ENCODE assay signal across 12 cellular contexts in the genomic region with DNA sequence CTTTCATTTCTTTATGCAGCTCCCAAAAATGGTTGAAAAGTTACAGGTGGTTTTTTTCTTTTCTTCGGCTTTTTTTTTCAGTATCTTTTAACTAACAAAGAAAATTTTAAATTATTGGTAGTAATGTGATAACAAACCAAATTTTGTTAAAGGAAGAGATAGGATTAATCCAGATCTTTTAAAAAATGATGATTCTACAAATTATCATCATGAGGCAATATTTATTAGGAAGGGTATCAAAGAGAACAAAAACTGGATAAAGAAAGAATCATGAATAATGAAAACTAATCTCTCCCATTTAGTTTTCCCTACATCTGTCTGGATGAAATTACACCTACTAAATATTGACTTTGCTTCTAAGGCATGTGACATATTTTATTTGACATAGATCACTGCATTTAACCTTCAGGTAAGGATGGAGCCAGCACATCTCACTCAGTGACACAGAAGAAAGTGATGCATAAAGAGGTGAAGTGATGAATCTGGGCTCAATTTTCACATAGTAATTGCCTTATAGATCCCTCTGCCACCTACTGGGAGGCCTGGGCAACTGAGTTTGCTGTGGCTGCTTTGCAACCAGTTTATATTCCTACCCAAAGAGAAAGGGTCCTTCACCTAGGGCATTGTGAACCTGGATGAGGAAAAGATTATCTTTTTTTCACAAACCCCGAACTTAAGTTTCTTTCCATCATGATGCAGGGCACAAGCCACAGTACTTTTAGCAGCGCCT.
DNase-seq lines count a peak whose midpoint lies in the region; ATAC-seq, FAIRE-seq and TF ChIP-seq lines count a peak whose summit lies in the region.
"Had no signal": no experiment of that assay in that cellular context is flagged by ENCODE, and none has a peak within 500 bp of the region (broad histone marks: within the 10 kb centered on the region; RNA-seq: fewer than 3 reads in every experiment).

No MANE protein-coding gene starts in this region.

- H3K27me3 ChIP-seq in MM.1S (replicated peaks; ENCODE audit: insufficient read depth, low read length) (no peaks in the 10 kb centered on the region), H1 (replicated peaks in 1 of 4; ENCODE audit: control insufficient read depth in 3 of 4, extremely low read depth in 1 of 4, insufficient read depth in 3 of 4, low read length in 3 of 4) (no peaks in the 10 kb centered on the region)

- DNase-seq in activated CD8-positive, alpha-beta T cell treated with anti-CD3 and anti-CD28 coated beads for 36 hours: peak; percentile 26
- DNase-seq in activated CD8-positive, alpha-beta T cell treated with anti-CD3 and anti-CD28 coated beads, Interleukin-2, amount 10 ng/mL, durations not matched to agents 7 days and 5 days: no peak
- DNase-seq in MM.1S (peak; percentile 16), H1 (ENCODE audit: low read depth in 1 of 2, low spot score in 2 of 2) (no peak), retinal pigment epithelial cell (ENCODE audit: low read depth) (no peak), EL (no peak)
- no peak for DNase-seq in activated T-helper 2 cell treated with anti-CD3 and anti-CD28 coated beads, Interferon-gamma antibody, Interleukin-2, Interleukin-4, amounts not matched to agents 10 μg/mL and 5 μg/mL and 100 μg/mL, durations not matched to agents 14 hours and 24 hours and 36 hours (ENCODE audit: low spot score)
- DNase-seq: amniotic stem cell, DMS79 treated with DMSO at 0.1 percent for 48 hours, immature natural killer cell, T-helper 9 cell had no signal

- intact Hi-C loops in activated CD8-positive, alpha-beta T cell treated with anti-CD3 and anti-CD28 coated beads for 36 hours (cut with micrococcal nuclease): no loop called here
- intact Hi-C loops in activated T-helper 2 cell treated with anti-CD3 and anti-CD28 coated beads, Interferon-gamma antibody, Interleukin-2, Interleukin-4, amounts not matched to agents 10 μg/mL and 5 μg/mL and 100 μg/mL, durations not matched to agents 14 hours and 24 hours and 36 hours (cut with micrococcal nuclease): loop anchor here (1.0 kb wide), 1 partner anchor 21 kb away; no protein-coding TSS in a partner anchor

- no peaks in the 10 kb centered on the region for H3K36me3 Mint-ChIP-seq in activated CD8-positive, alpha-beta T cell treated with anti-CD3 and anti-CD28 coated beads for 36 hours (ENCODE audit: low read depth)
- no peaks in the 10 kb centered on the region for H3K36me3 Mint-ChIP-seq in activated CD8-positive, alpha-beta T cell treated with anti-CD3 and anti-CD28 coated beads, Interleukin-2, amount 10 ng/mL, durations not matched to agents 7 days and 5 days (ENCODE audit: low read depth)
- H3K36me3 Mint-ChIP-seq in activated T-helper 2 cell treated with anti-CD3 and anti-CD28 coated beads, Interferon-gamma antibody, Interleukin-2, Interleukin-4, amounts not matched to agents 10 μg/mL and 5 μg/mL and 100 μg/mL, durations not matched to agents 14 hours and 24 hours and 36 hours (ENCODE audit: low read depth): no peaks in the 10 kb centered on the region
- H3K36me3 Mint-ChIP-seq: immature natural killer cell had no signal

- no peak for TF ChIP-seq CTCF in activated CD8-positive, alpha-beta T cell treated with anti-CD3 and anti-CD28 coated beads for 36 hours (IDR thresholded peaks at IDR 0.05)
- TF ChIP-seq CTCF in MM.1S (IDR thresholded peaks at IDR 0.05; ENCODE audit: low read length): peak; percentile 42
- peak in 2 of 3 experiments; percentile 27 to 53; a peak in 2 of 4 replicates for TF ChIP-seq CTCF in H1 (IDR thresholded peaks at IDR 0.05; ENCODE audit: control extremely low read depth in 1 of 3, insufficient read depth in 1 of 3, low read depth in 1 of 3, low read length in 3 of 3)
- TF ChIP-seq CTCF in retinal pigment epithelial cell (conservative IDR thresholded peaks at IDR 0.05; ENCODE audit: low read depth, low read length): peak; percentile 71

- no peak overlapping the region for H2BK12ac ChIP-seq in H1 (ENCODE audit: low read depth, low read length)

- H3K56ac ChIP-seq in H1 (replicated peaks; ENCODE audit: insufficient read length, low read depth, low read length): no peak overlapping the region

- H2BK15ac ChIP-seq in H1 (ENCODE audit: low read length): no peak overlapping the region

- no peak overlapping the region for H3K27ac ChIP-seq in MM.1S (ENCODE audit: low read length)
- no peak overlapping the region for H3K27ac ChIP-seq in H1 (ENCODE audit: low read depth, low read length)

- no peaks in the 10 kb centered on the region for H3K36me3 ChIP-seq in MM.1S (replicated peaks; ENCODE audit: insufficient read depth, low read length)
- H3K36me3 ChIP-seq in H1 (ENCODE audit: control insufficient read depth in 2 of 4, insufficient read depth in 4 of 4, low read length in 3 of 4): no peaks in the 10 kb centered on the region

- H2AFZ ChIP-seq in MM.1S (ENCODE audit: low read length) (no peak overlapping the region), H1 (ENCODE audit: low read length) (no peak overlapping the region)

- POLR2A ChIA-PET in activated CD8-positive, alpha-beta T cell treated with anti-CD3 and anti-CD28 coated beads for 36 hours (lab: Charles Lee): no interaction called here
- POLR2A ChIA-PET in activated CD8-positive, alpha-beta T cell treated with anti-CD3 and anti-CD28 coated beads, Interleukin-2, amount 10 ng/mL, durations not matched to agents 7 days and 5 days (lab: Charles Lee): no interaction called here
- POLR2A ChIA-PET in H1 (lab: Charles Lee; ENCODE audit: partially characterized antibody): no interaction called here

- H3F3A ChIP-seq in MM.1S (ENCODE audit: insufficient read depth, low read length): no peaks in the 10 kb centered on the region

- H3K18ac ChIP-seq in H1 (ENCODE audit: extremely low read depth, low read length): no peak overlapping the region

- no peak overlapping the region for H3K4me3 Mint-ChIP-seq in activated CD8-positive, alpha-beta T cell treated with anti-CD3 and anti-CD28 coated beads for 36 hours
- H3K4me3 Mint-ChIP-seq in activated CD8-positive, alpha-beta T cell treated with anti-CD3 and anti-CD28 coated beads, Interleukin-2, amount 10 ng/mL, durations not matched to agents 7 days and 5 days: no peak overlapping the region
- no peak overlapping the region for H3K4me3 Mint-ChIP-seq in activated T-helper 2 cell treated with anti-CD3 and anti-CD28 coated beads, Interferon-gamma antibody, Interleukin-2, Interleukin-4, amounts not matched to agents 10 μg/mL and 5 μg/mL and 100 μg/mL, durations not matched to agents 14 hours and 24 hours and 36 hours (ENCODE audit: low read depth)
- H3K4me3 Mint-ChIP-seq: immature natural killer cell had no signal

- no peak for TF ChIP-seq EP300 in H1 (IDR thresholded peaks at IDR 0.05; ENCODE audit: borderline replicate concordance in 1 of 2, low read depth in 2 of 2, low read length in 2 of 2)

- no peaks in the 10 kb centered on the region for H3K27me3 Mint-ChIP-seq in activated CD8-positive, alpha-beta T cell treated with anti-CD3 and anti-CD28 coated beads for 36 hours
- H3K27me3 Mint-ChIP-seq in activated CD8-positive, alpha-beta T cell treated with anti-CD3 and anti-CD28 coated beads, Interleukin-2, amount 10 ng/mL, durations not matched to agents 7 days and 5 days (ENCODE audit: low read depth): peaks cover 4% of the 10 kb centered on the region
- peaks cover 19% of the 10 kb centered on the region for H3K27me3 Mint-ChIP-seq in activated T-helper 2 cell treated with anti-CD3 and anti-CD28 coated beads, Interferon-gamma antibody, Interleukin-2, Interleukin-4, amounts not matched to agents 10 μg/mL and 5 μg/mL and 100 μg/mL, durations not matched to agents 14 hours and 24 hours and 36 hours (ENCODE audit: low read depth)

- H3K4me2 ChIP-seq in MM.1S (ENCODE audit: low read depth, low read length) (no peak overlapping the region), H1 (ENCODE audit: insufficient read depth in 1 of 2, low read depth in 2 of 2, low read length in 2 of 2) (no peak overlapping the region)

- no peak overlapping the region for H3K23ac ChIP-seq in H1 (ENCODE audit: insufficient read length)

- no peak overlapping the region for H4K5ac ChIP-seq in H1 (ENCODE audit: insufficient read length, low read depth, low read length)

- H3K9me3 ChIP-seq in MM.1S (replicated peaks; ENCODE audit: insufficient read depth, low read length) (no peaks in the 10 kb centered on the region), H1 (ENCODE audit: insufficient read depth in 2 of 2, low read depth in 1 of 2, low read length in 1 of 2) (no peaks in the 10 kb centered on the region)

- H4K20me1 ChIP-seq in MM.1S (ENCODE audit: insufficient read depth, low read length) (no peaks in the 10 kb centered on the region), H1 (replicated peaks in 1 of 2; ENCODE audit: control insufficient read depth in 1 of 2, insufficient read depth in 2 of 2, low read length in 2 of 2) (no peaks in the 10 kb centered on the region)

- no peaks in the 10 kb centered on the region for H3K79me1 ChIP-seq in H1 (ENCODE audit: low read depth, low read length)

- no peak overlapping the region for H3K4ac ChIP-seq in H1 (replicated peaks; ENCODE audit: insufficient read length, low read depth, low read length)

- 77% methylated on average over 3 of the region's 3 CpGs; no CpG with 5 or more reads in 1 of the 2 experiments for WGBS in H1 (ENCODE audit: extremely low coverage in 1 of 2, insufficient coverage in 1 of 2, insufficient read length in 1 of 2, insufficient replicate concordance in 2 of 2, low coverage in 1 of 2, low lambda C conversion rate in 2 of 2, missing lambda C conversion rate in 1 of 2), 2 experiments

- no peaks in the 10 kb centered on the region for H3K79me2 ChIP-seq in MM.1S (ENCODE audit: low read length)
- H3K79me2 ChIP-seq in H1 (ENCODE audit: control insufficient read depth in 1 of 2, insufficient read depth in 2 of 2, low read length in 2 of 2): no peaks in the 10 kb centered on the region

- H4K91ac ChIP-seq in H1 (replicated peaks; ENCODE audit: insufficient read length, low read length): no peak overlapping the region

- H4K8ac ChIP-seq in H1 (ENCODE audit: extremely low read depth, insufficient read depth, low read length): no peak overlapping the region

- no peak overlapping the region for H3K9ac ChIP-seq in MM.1S (ENCODE audit: low read length)
- H3K9ac ChIP-seq in H1 (replicated peaks in 1 of 4; ENCODE audit: extremely low read depth in 1 of 4, low read depth in 3 of 4, low read length in 3 of 4): no peak overlapping the region

- peak; percentile 69 for FAIRE-seq in H1 (lab: Jason Lieb, UNC)

- H2BK20ac ChIP-seq in H1 (ENCODE audit: low read length): no peak overlapping the region

- ATAC-seq in activated CD8-positive, alpha-beta T cell treated with anti-CD3 and anti-CD28 coated beads for 36 hours: peak; percentile 39
- no peak for ATAC-seq in activated CD8-positive, alpha-beta T cell treated with anti-CD3 and anti-CD28 coated beads, Interleukin-2, amount 10 ng/mL, durations not matched to agents 7 days and 5 days
- no peak for ATAC-seq in GM19351 (IDR thresholded peaks at IDR 0.05; ENCODE audit: unreplicated experiment)

- no peaks in the 10 kb centered on the region for H3K23me2 ChIP-seq in H1 (ENCODE audit: low read depth, low read length)

- no peak overlapping the region for H2AK5ac ChIP-seq in H1 (ENCODE audit: low read depth, low read length)

- H3K4me3 ChIP-seq in MM.1S (ENCODE audit: low read length) (no peak overlapping the region), H1 (ENCODE audit: extremely low read depth in 1 of 4, insufficient read depth in 2 of 4, low read depth in 3 of 4, low read length in 4 of 4) (no peak overlapping the region), retinal pigment epithelial cell (ENCODE audit: low read length) (no peak overlapping the region)

- no peak overlapping the region for H3K14ac ChIP-seq in H1 (ENCODE audit: insufficient read length)

- CTCF ChIA-PET in activated CD8-positive, alpha-beta T cell treated with anti-CD3 and anti-CD28 coated beads for 36 hours (lab: Charles Lee): interaction anchor here (0.6 to 1.7 kb wide), 4 partner anchors 26 to 866 kb away, joined by 3 to 7 read pairs (median 4); no protein-coding TSS in a partner anchor
- CTCF ChIA-PET in activated CD8-positive, alpha-beta T cell treated with anti-CD3 and anti-CD28 coated beads, Interleukin-2, amount 10 ng/mL, durations not matched to agents 7 days and 5 days (lab: Charles Lee): no interaction called here
- CTCF ChIA-PET in H1 (lab: Charles Lee; ENCODE audit: partially characterized antibody): interaction anchor here (1.6 to 3.1 kb wide), 2 partner anchors 50 to 299 kb away, joined by 4 to 8 read pairs; no protein-coding TSS in a partner anchor

- no peak overlapping the region for H2BK120ac ChIP-seq in H1 (replicated peaks; ENCODE audit: low read depth, low read length)

- no peak overlapping the region for H3K27ac Mint-ChIP-seq in activated CD8-positive, alpha-beta T cell treated with anti-CD3 and anti-CD28 coated beads for 36 hours
- H3K27ac Mint-ChIP-seq in activated CD8-positive, alpha-beta T cell treated with anti-CD3 and anti-CD28 coated beads, Interleukin-2, amount 10 ng/mL, durations not matched to agents 7 days and 5 days: no peak overlapping the region
- no peak overlapping the region for H3K27ac Mint-ChIP-seq in activated T-helper 2 cell treated with anti-CD3 and anti-CD28 coated beads, Interferon-gamma antibody, Interleukin-2, Interleukin-4, amounts not matched to agents 10 μg/mL and 5 μg/mL and 100 μg/mL, durations not matched to agents 14 hours and 24 hours and 36 hours
- H3K27ac Mint-ChIP-seq: immature natural killer cell had no signal

- peaks cover 11% of the 10 kb centered on the region for H3K4me1 Mint-ChIP-seq in activated CD8-positive, alpha-beta T cell treated with anti-CD3 and anti-CD28 coated beads for 36 hours (ENCODE audit: low read depth)
- peaks cover 12% of the 10 kb centered on the region for H3K4me1 Mint-ChIP-seq in activated CD8-positive, alpha-beta T cell treated with anti-CD3 and anti-CD28 coated beads, Interleukin-2, amount 10 ng/mL, durations not matched to agents 7 days and 5 days (ENCODE audit: low read depth)
- peaks cover 7% of the 10 kb centered on the region for H3K4me1 Mint-ChIP-seq in activated T-helper 2 cell treated with anti-CD3 and anti-CD28 coated beads, Interferon-gamma antibody, Interleukin-2, Interleukin-4, amounts not matched to agents 10 μg/mL and 5 μg/mL and 100 μg/mL, durations not matched to agents 14 hours and 24 hours and 36 hours (ENCODE audit: low read depth)
- H3K4me1 Mint-ChIP-seq: immature natural killer cell had no signal

- peak; percentile 37 to 48 for TF ChIP-seq RAD21 in H1 (IDR thresholded peaks at IDR 0.05 in 1 of 2, conservative IDR thresholded peaks at IDR 0.05 in 1 of 2; ENCODE audit: low read depth in 2 of 2, low read length in 2 of 2)

- H3K4me1 ChIP-seq in MM.1S (ENCODE audit: low read length) (no peaks in the 10 kb centered on the region), H1 (replicated peaks in 1 of 4; ENCODE audit: control insufficient read depth in 3 of 4, insufficient read depth in 4 of 4, low read length in 3 of 4) (no peaks in the 10 kb centered on the region)

- no peaks in the 10 kb centered on the region for H3K9me2 ChIP-seq in MM.1S (replicated peaks; ENCODE audit: insufficient read depth, low read length)

- TF ChIP-seq POLR2A in H1 (IDR thresholded peaks at IDR 0.05; ENCODE audit: control extremely low read depth in 1 of 2, low read depth in 2 of 2, low read length in 2 of 2): no peak

- no peak overlapping the region for H2BK5ac ChIP-seq in H1 (ENCODE audit: low read depth, low read length)

- H3K9me3 Mint-ChIP-seq in activated CD8-positive, alpha-beta T cell treated with anti-CD3 and anti-CD28 coated beads for 36 hours: peaks cover 2% of the 10 kb centered on the region
- H3K9me3 Mint-ChIP-seq in activated CD8-positive, alpha-beta T cell treated with anti-CD3 and anti-CD28 coated beads, Interleukin-2, amount 10 ng/mL, durations not matched to agents 7 days and 5 days (ENCODE audit: insufficient read depth): no peaks in the 10 kb centered on the region
- no peaks in the 10 kb centered on the region for H3K9me3 Mint-ChIP-seq in activated T-helper 2 cell treated with anti-CD3 and anti-CD28 coated beads, Interferon-gamma antibody, Interleukin-2, Interleukin-4, amounts not matched to agents 10 μg/mL and 5 μg/mL and 100 μg/mL, durations not matched to agents 14 hours and 24 hours and 36 hours

Comparison
In these comparisons a context has a peak if more than half of its experiments do, and no peak if none do; other contexts are left out.
1. DNase-seq: peak in activated CD8-positive, alpha-beta T cell treated with anti-CD3 and anti-CD28 coated beads for 36 hours (single experiment) and MM.1S (single experiment); none in activated CD8-positive, alpha-beta T cell treated with anti-CD3 and anti-CD28 coated beads, Interleukin-2, amount 10 ng/mL, durations not matched to agents 7 days and 5 days (single experiment), H1 (0 of 2), retinal pigment epithelial cell (single experiment), EL (single experiment) and activated T-helper 2 cell treated with anti-CD3 and anti-CD28 coated beads, Interferon-gamma antibody, Interleukin-2, Interleukin-4, amounts not matched to agents 10 μg/mL and 5 μg/mL and 100 μg/mL, durations not matched to agents 14 hours and 24 hours and 36 hours (single experiment).